Comparison of ENCODE assay signal across 8 cellular contexts in the genomic region with DNA sequence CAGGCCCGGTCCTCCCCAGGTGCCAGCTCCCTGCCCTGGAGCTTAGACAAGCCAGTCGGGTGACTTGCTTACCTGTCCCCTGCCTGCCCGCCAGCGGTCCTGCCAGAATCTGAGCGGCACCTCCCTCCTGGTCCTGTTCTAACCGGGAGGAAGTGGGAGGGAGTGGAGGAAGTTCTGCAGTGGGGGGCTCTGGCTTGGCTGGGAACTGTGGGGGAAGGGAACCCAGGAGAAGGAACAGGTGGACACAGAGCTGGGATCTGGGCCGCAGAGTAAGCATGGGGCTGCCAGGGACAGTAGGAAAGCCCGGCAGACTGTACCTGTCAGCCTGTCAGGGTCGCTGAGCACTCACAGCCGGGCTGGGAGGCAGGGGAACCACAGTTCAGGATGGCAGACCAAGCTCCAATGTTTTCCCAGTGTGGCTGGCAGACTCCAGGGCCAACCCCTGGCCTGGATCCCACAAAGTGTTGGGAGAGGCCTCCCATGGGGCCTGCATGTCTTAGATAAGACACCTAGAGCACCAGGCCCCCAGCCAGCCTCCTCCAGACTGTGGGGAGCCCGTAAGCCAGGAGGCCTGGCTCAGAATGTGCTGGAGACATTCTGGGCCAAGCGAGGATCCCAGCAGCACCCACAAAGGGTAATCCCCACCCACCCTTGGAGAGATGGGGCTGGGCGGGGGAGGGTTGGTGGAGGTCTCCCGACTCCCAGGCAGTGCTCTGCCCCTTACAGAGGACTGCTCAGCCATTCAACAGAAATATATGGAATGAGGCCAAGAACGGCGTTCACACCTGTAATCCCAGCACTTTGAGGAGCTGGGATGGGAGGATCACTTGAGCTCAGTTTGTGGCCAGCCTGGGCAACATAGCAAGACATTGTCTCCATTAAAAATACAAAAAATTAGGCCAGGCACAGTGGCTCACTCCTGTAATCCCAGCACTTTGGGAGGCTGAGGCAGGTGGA. TPM values are rescaled to one million over a fixed set of nuclear protein-coding genes. Genes with fewer than 3 reads are reported as not detected.
DNase-seq lines count a peak whose midpoint lies in the region; ATAC-seq lines count a peak whose summit lies in the region.

No MANE protein-coding gene starts in this region.

- H3K4me3 ChIP-seq in duodenal mucosa (ENCODE audit: low read depth in 1 of 2, low read length in 2 of 2) (peak overlapping the region; percentile 51 to 56), muscle layer of duodenum (ENCODE audit: low read depth in 1 of 2, low read length in 2 of 2) (peak overlapping the region; percentile 26 to 52)

- H3K36me3 ChIP-seq in duodenal mucosa (ENCODE audit: control insufficient read depth in 1 of 2, insufficient read depth in 2 of 2, low read length in 2 of 2) (no peaks in the 10 kb centered on the region), muscle layer of duodenum (ENCODE audit: control insufficient read depth in 1 of 2, insufficient read depth in 2 of 2, low read length in 2 of 2) (no peaks in the 10 kb centered on the region)

- H3K27ac Mint-ChIP-seq in stimulated activated naive CD8-positive, alpha-beta T cell treated with anti-CD3 and anti-CD28 coated beads, Interleukin-15, Interleukin-2, amounts not matched to agents 100 ng/mL and 50 ng/mL, for 24 hours, result no peak overlapping the region
- no peak overlapping the region for H3K27ac Mint-ChIP-seq in activated CD4-positive, alpha-beta memory T cell treated with anti-CD3 and anti-CD28 coated beads for 36 hours

- peak overlapping the region; percentile 58 to 63 for H3K9ac ChIP-seq in duodenal mucosa (ENCODE audit: low read depth in 1 of 2, low read length in 2 of 2)

- H3K4me1 ChIP-seq in duodenal mucosa (ENCODE audit: control insufficient read depth in 1 of 2, insufficient read depth in 2 of 2, low read length in 2 of 2) (peaks cover 60 to 67% of the 10 kb centered on the region in 2 donors), muscle layer of duodenum (ENCODE audit: control insufficient read depth in 1 of 2, insufficient read depth in 2 of 2, low read length in 2 of 2) (peaks cover 41 to 57% of the 10 kb centered on the region in 2 donors)

- peak overlapping the region; percentile 95 for H3K4me3 Mint-ChIP-seq in stimulated activated naive CD8-positive, alpha-beta T cell treated with anti-CD3 and anti-CD28 coated beads, Interleukin-15, Interleukin-2, amounts not matched to agents 100 ng/mL and 50 ng/mL, for 24 hours
- no peak overlapping the region for H3K4me3 Mint-ChIP-seq in activated CD4-positive, alpha-beta memory T cell treated with anti-CD3 and anti-CD28 coated beads for 36 hours

- H3K9me3 ChIP-seq in duodenal mucosa (ENCODE audit: control insufficient read depth in 1 of 2, low read length in 2 of 2) (no peaks in the 10 kb centered on the region), muscle layer of duodenum (ENCODE audit: control insufficient read depth in 1 of 2, low read length in 2 of 2) (no peaks in the 10 kb centered on the region)

- intact Hi-C loops in activated CD4-positive, alpha-beta memory T cell treated with anti-CD3 and anti-CD28 coated beads for 36 hours (cut with micrococcal nuclease), result no loop called here

- no peaks in the 10 kb centered on the region for H3K9me3 Mint-ChIP-seq in stimulated activated naive CD8-positive, alpha-beta T cell treated with anti-CD3 and anti-CD28 coated beads, Interleukin-15, Interleukin-2, amounts not matched to agents 100 ng/mL and 50 ng/mL, for 24 hours
- H3K9me3 Mint-ChIP-seq in activated CD4-positive, alpha-beta memory T cell treated with anti-CD3 and anti-CD28 coated beads for 36 hours, result no peaks in the 10 kb centered on the region

- peaks cover 41% of the 10 kb centered on the region for H3K4me1 Mint-ChIP-seq in stimulated activated naive CD8-positive, alpha-beta T cell treated with anti-CD3 and anti-CD28 coated beads, Interleukin-15, Interleukin-2, amounts not matched to agents 100 ng/mL and 50 ng/mL, for 24 hours (ENCODE audit: low read depth)
- peaks cover 22% of the 10 kb centered on the region for H3K4me1 Mint-ChIP-seq in activated CD4-positive, alpha-beta memory T cell treated with anti-CD3 and anti-CD28 coated beads for 36 hours (ENCODE audit: low read depth)

- no peak for ATAC-seq in stimulated activated naive CD8-positive, alpha-beta T cell treated with anti-CD3 and anti-CD28 coated beads, Interleukin-15, Interleukin-2, amounts not matched to agents 100 U/mL and 50 U/mL, for 24 hours
- no peak for ATAC-seq in HG03108 (IDR thresholded peaks at IDR 0.05; ENCODE audit: unreplicated experiment)
- no peak for ATAC-seq in HG03097 (IDR thresholded peaks at IDR 0.05; ENCODE audit: low FRiP score, unreplicated experiment)

- POLR2A ChIA-PET in activated CD4-positive, alpha-beta memory T cell treated with anti-CD3 and anti-CD28 coated beads for 36 hours (lab: Charles Lee), result interaction anchor here (0.6 to 5.7 kb wide), 2 partner anchors 32 to 462 kb away, joined by 4 to 45 read pairs; partner anchors contain the start of gene POLDIP3

- CTCF ChIA-PET in activated CD4-positive, alpha-beta memory T cell treated with anti-CD3 and anti-CD28 coated beads for 36 hours (lab: Charles Lee), result interaction anchor here (0.7 to 1.2 kb wide), 3 partner anchors 25 to 26 kb away, joined by 3 to 4 read pairs (median 3); no protein-coding TSS in a partner anchor

- H3K27me3 ChIP-seq in duodenal mucosa (ENCODE audit: control insufficient read depth in 1 of 2, insufficient read depth in 2 of 2, low read length in 2 of 2) (no peaks in the 10 kb centered on the region), muscle layer of duodenum (ENCODE audit: low read depth, low read length) (no peaks in the 10 kb centered on the region)

- no peak for DNase-seq in stimulated activated naive CD8-positive, alpha-beta T cell treated with anti-CD3 and anti-CD28 coated beads, Interleukin-15, Interleukin-2, amounts not matched to agents 100 U/mL and 50 U/mL, for 24 hours
- no peak for DNase-seq in activated CD4-positive, alpha-beta memory T cell treated with anti-CD3 and anti-CD28 coated beads for 36 hours
- no peak for DNase-seq in activated CD4-positive, CD25-positive, alpha-beta regulatory T cell treated with anti-CD3 and anti-CD28 coated beads, Interleukin-2, amount 50 U/mL, for 72 hours

- H3K27me3 Mint-ChIP-seq in stimulated activated naive CD8-positive, alpha-beta T cell treated with anti-CD3 and anti-CD28 coated beads, Interleukin-15, Interleukin-2, amounts not matched to agents 100 ng/mL and 50 ng/mL, for 24 hours, result no peaks in the 10 kb centered on the region
- no peaks in the 10 kb centered on the region for H3K27me3 Mint-ChIP-seq in activated CD4-positive, alpha-beta memory T cell treated with anti-CD3 and anti-CD28 coated beads for 36 hours

- H3K36me3 Mint-ChIP-seq in stimulated activated naive CD8-positive, alpha-beta T cell treated with anti-CD3 and anti-CD28 coated beads, Interleukin-15, Interleukin-2, amounts not matched to agents 100 ng/mL and 50 ng/mL, for 24 hours (ENCODE audit: low read depth), result peaks cover 4% of the 10 kb centered on the region
- H3K36me3 Mint-ChIP-seq in activated CD4-positive, alpha-beta memory T cell treated with anti-CD3 and anti-CD28 coated beads for 36 hours, result no peaks in the 10 kb centered on the region

- H3K27ac ChIP-seq in duodenal mucosa (ENCODE audit: low read depth, low read length) (peak overlapping the region; percentile 65), muscle layer of duodenum (ENCODE audit: low read length) (peak overlapping the region; percentile 60)

RNA-seq across cellular contexts. Expression of gene CYB5R3, which starts 2.3 kb away (rescaled TPM):
- 10 to 100 TPM; 73.7 to 77.6 TPM for total RNA-seq in activated CD4-positive, alpha-beta memory T cell treated with anti-CD3 and anti-CD28 coated beads for 36 hours

RNA-seq across cellular contexts. Expression of gene ATP5MGL, which starts 6.4 kb away (rescaled TPM):
- total RNA-seq in activated CD4-positive, alpha-beta memory T cell treated with anti-CD3 and anti-CD28 coated beads for 36 hours, result under 1 TPM; 0.38 to 0.51 TPM

RNA-seq across cellular contexts. Expression of gene POLDIP3, which starts 32.2 kb away (rescaled TPM):
- 10 to 100 TPM; 64.6 to 75.3 TPM for total RNA-seq in activated CD4-positive, alpha-beta memory T cell treated with anti-CD3 and anti-CD28 coated beads for 36 hours
